14 cellular contexts compared by ENCODE assay signal in genomic region chr13:85486663-85487062, GRCh38.
DNase-seq lines count a peak whose midpoint lies in the region; ATAC-seq and TF ChIP-seq lines count a peak whose summit lies in the region.
"Had no signal": no experiment of that assay in that cellular context is flagged by ENCODE, and none has a peak within 500 bp of the region (broad histone marks: within the 10 kb centered on the region; RNA-seq: fewer than 3 reads in every experiment).

No MANE protein-coding gene starts in this region.

- intact Hi-C loops in PC-9 (cut with micrococcal nuclease; ENCODE audit: unreplicated experiment): no loop called here
- intact Hi-C loops in naive thymus-derived CD4-positive, alpha-beta T cell (cut with micrococcal nuclease): no loop called here

- H3K4me3 Mint-ChIP-seq in naive thymus-derived CD4-positive, alpha-beta T cell: no peak overlapping the region
- H3K4me3 Mint-ChIP-seq: CD4-positive, alpha-beta memory T cell; H9 had no signal

- TF ChIP-seq CTCF in LNCaP clone FGC (IDR thresholded peaks at IDR 0.05; ENCODE audit: control insufficient read depth, extremely low read depth, insufficient read depth): 0 out of 2 replicates have a peak, but pooled peaks have one; percentile 1
- TF ChIP-seq CTCF in PC-9 (conservative IDR thresholded peaks at IDR 0.05): no peak

- no peak overlapping the region for H2BK5ac ChIP-seq in mesendoderm (ENCODE audit: low read length)

- ATAC-seq in HG03159 (IDR thresholded peaks at IDR 0.05; ENCODE audit: unreplicated experiment): no peak
- ATAC-seq in HG03521 (IDR thresholded peaks at IDR 0.05; ENCODE audit: unreplicated experiment): no peak
- ATAC-seq in naive thymus-derived CD4-positive, alpha-beta T cell: no peak
- ATAC-seq: A549 had no signal

- no peaks in the 10 kb centered on the region for H3K27me3 Mint-ChIP-seq in naive thymus-derived CD4-positive, alpha-beta T cell
- H3K27me3 Mint-ChIP-seq: CD4-positive, alpha-beta memory T cell had no signal

- POLR2A ChIA-PET in PC-9 (lab: Charles Lee; ENCODE audit: unreplicated experiment): no interaction called here
- POLR2A ChIA-PET in naive thymus-derived CD4-positive, alpha-beta T cell (lab: Charles Lee): no interaction called here

- no peaks in the 10 kb centered on the region for H3K79me1 ChIP-seq in mesendoderm (ENCODE audit: low read length)

- no peak overlapping the region for H4K8ac ChIP-seq in mesendoderm (ENCODE audit: low read depth, low read length)

- H3K4me2 ChIP-seq in PC-9 (no peak overlapping the region), mesendoderm (ENCODE audit: low read length) (no peak overlapping the region)
- H3K4me2 ChIP-seq: A549 had no signal

- DNase-seq in LNCaP clone FGC (ENCODE audit: low read depth) (no peak), PC-9 (no peak), mesendoderm (peak; percentile 10)
- no peak for DNase-seq in naive thymus-derived CD4-positive, alpha-beta T cell
- DNase-seq: BE2C; CD4-positive, alpha-beta memory T cell; DMS79 treated with DMSO at 0.1 percent for 48 hours; EL; GOT3; H9 had no signal

- CTCF ChIA-PET in PC-9 (lab: Charles Lee): no interaction called here
- CTCF ChIA-PET in naive thymus-derived CD4-positive, alpha-beta T cell (lab: Charles Lee): no interaction called here

- H4K20me1 ChIP-seq in PC-9 (ENCODE audit: insufficient read depth): no peaks in the 10 kb centered on the region

- H3K18ac ChIP-seq in mesendoderm (ENCODE audit: low read length): no peak overlapping the region

- H3K27ac ChIP-seq in PC-9: no peak overlapping the region
- H3K27ac ChIP-seq in mesendoderm (ENCODE audit: low read depth, low read length): no peak overlapping the region
- H3K27ac ChIP-seq in naive thymus-derived CD4-positive, alpha-beta T cell (ENCODE audit: low read depth, low read length): no peak overlapping the region
- H3K27ac ChIP-seq: A549, C4-2B had no signal

- H3K27me3 ChIP-seq in PC-9 (ENCODE audit: insufficient read depth, low read depth) (no peaks in the 10 kb centered on the region), mesendoderm (ENCODE audit: insufficient read depth, low read length, poor library complexity) (no peaks in the 10 kb centered on the region)
- H3K27me3 ChIP-seq in naive thymus-derived CD4-positive, alpha-beta T cell (ENCODE audit: control insufficient read depth in 2 of 2, insufficient read depth in 2 of 2, low read length in 2 of 2): no peaks in the 10 kb centered on the region
- H3K27me3 ChIP-seq: BE2C had no signal

- H3K9me3 ChIP-seq in PC-9 (ENCODE audit: insufficient read depth, low read depth): no peaks in the 10 kb centered on the region
- H3K9me3 ChIP-seq in naive thymus-derived CD4-positive, alpha-beta T cell (ENCODE audit: control insufficient read depth in 2 of 3, low read length in 3 of 3): no peaks in the 10 kb centered on the region
- H3K9me3 ChIP-seq: A549, BE2C had no signal

- H3K4ac ChIP-seq in mesendoderm (ENCODE audit: low read depth, low read length): no peak overlapping the region

- no peak overlapping the region for H2AK5ac ChIP-seq in mesendoderm (ENCODE audit: low read length)

- no peaks in the 10 kb centered on the region for H3K36me3 Mint-ChIP-seq in naive thymus-derived CD4-positive, alpha-beta T cell
- H3K36me3 Mint-ChIP-seq: CD4-positive, alpha-beta memory T cell had no signal

- H3K79me2 ChIP-seq in PC-9 (ENCODE audit: low read depth): no peaks in the 10 kb centered on the region
- no peaks in the 10 kb centered on the region for H3K79me2 ChIP-seq in mesendoderm (ENCODE audit: control insufficient read depth, insufficient read depth, low read length)

- H3K9ac ChIP-seq in mesendoderm (ENCODE audit: low read length): no peak overlapping the region

- H3K4me3 ChIP-seq in LNCaP clone FGC (ENCODE audit: low read depth, low read length): no peak overlapping the region
- no peak overlapping the region for H3K4me3 ChIP-seq in PC-9
- H3K4me3 ChIP-seq in mesendoderm (ENCODE audit: low read length): no peak overlapping the region
- no peak overlapping the region for H3K4me3 ChIP-seq in naive thymus-derived CD4-positive, alpha-beta T cell (ENCODE audit: low read length)
- H3K4me3 ChIP-seq: A549 had no signal

- H3K9me2 ChIP-seq in PC-9 (ENCODE audit: insufficient read depth): no peaks in the 10 kb centered on the region

- H2AFZ ChIP-seq in PC-9: 0 out of 2 replicates have a peak overlapping the region, but pooled peaks have one; percentile 27

- H3K27ac Mint-ChIP-seq in naive thymus-derived CD4-positive, alpha-beta T cell: no peak overlapping the region
- H3K27ac Mint-ChIP-seq: CD4-positive, alpha-beta memory T cell; H9 had no signal

- peaks cover 0 to 10% (median 1%) of the 10 kb centered on the region in 11 donors for H3K9me3 Mint-ChIP-seq in naive thymus-derived CD4-positive, alpha-beta T cell

- no peaks in the 10 kb centered on the region for H3F3A ChIP-seq in PC-9 (ENCODE audit: insufficient read depth, low read depth)

- no peaks in the 10 kb centered on the region for H3K4me1 ChIP-seq in PC-9 (replicated peaks; ENCODE audit: insufficient read depth)
- H3K4me1 ChIP-seq in mesendoderm (ENCODE audit: control insufficient read depth, low read depth, low read length): no peaks in the 10 kb centered on the region
- no peaks in the 10 kb centered on the region for H3K4me1 ChIP-seq in naive thymus-derived CD4-positive, alpha-beta T cell (ENCODE audit: control insufficient read depth in 2 of 2, insufficient read depth in 2 of 2, low read length in 2 of 2)
- H3K4me1 ChIP-seq: A549, BE2C had no signal

- no TSS peak for BruUV-seq in PC-9 (replicated peaks; lab: Mats Ljungman, UMichigan)

- no peak overlapping the region for H3K23ac ChIP-seq in mesendoderm (ENCODE audit: low read length)

- no peak overlapping the region for H3K56ac ChIP-seq in mesendoderm (ENCODE audit: low read length)

- no peak overlapping the region for H2BK120ac ChIP-seq in mesendoderm (ENCODE audit: low read depth, low read length)

- no peak overlapping the region for H4K5ac ChIP-seq in mesendoderm (ENCODE audit: low read length)

- H2BK15ac ChIP-seq in mesendoderm (replicated peaks; ENCODE audit: low read depth): no peak overlapping the region

- H3K4me1 Mint-ChIP-seq in naive thymus-derived CD4-positive, alpha-beta T cell: no peaks in the 10 kb centered on the region
- H3K4me1 Mint-ChIP-seq: CD4-positive, alpha-beta memory T cell had no signal

- H3K36me3 ChIP-seq in PC-9 (ENCODE audit: low read depth) (no peaks in the 10 kb centered on the region), mesendoderm (ENCODE audit: control insufficient read depth, insufficient read depth, low read length) (no peaks in the 10 kb centered on the region)
- no peaks in the 10 kb centered on the region for H3K36me3 ChIP-seq in naive thymus-derived CD4-positive, alpha-beta T cell (ENCODE audit: control insufficient read depth in 2 of 3, insufficient read depth in 3 of 3, low read length in 3 of 3)
- H3K36me3 ChIP-seq: BE2C had no signal
